In genomic region chr12:56645717-56646446, GRCh38 we compare ENCODE assay signal across 1 cellular context.
A peak's percentile ranks its signal among the peaks of the same experiment; 100 is the strongest.
TF ChIP-seq lines count a peak whose summit lies in the region.

TSS of gene ATP5F1B (minus strand) at chr12:56645984. CDS start at chr12:56645963, 21 bp downstream.

TF ChIP-seq in HepG2, 621 proteins besides CTCF, POLR2A, EP300 and RAD21 (continued from another document and continues in another):
- TF ChIP-seq, protein P1, sequence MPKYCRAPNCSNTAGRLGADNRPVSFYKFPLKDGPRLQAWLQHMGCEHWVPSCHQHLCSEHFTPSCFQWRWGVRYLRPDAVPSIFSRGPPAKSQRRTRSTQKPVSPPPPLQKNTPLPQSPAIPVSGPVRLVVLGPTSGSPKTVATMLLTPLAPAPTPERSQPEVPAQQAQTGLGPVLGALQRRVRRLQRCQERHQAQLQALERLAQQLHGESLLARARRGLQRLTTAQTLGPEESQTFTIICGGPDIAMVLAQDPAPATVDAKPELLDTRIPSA (CRISPR knock-in tag; IDR thresholded peaks at IDR 0.05; ENCODE audit: borderline replicate concordance), result no peak
- peak; percentile 19; the same call in 1 of the 2 replicates for TF ChIP-seq CAMTA2 (CRISPR knock-in tag; IDR thresholded peaks at IDR 0.05; ENCODE audit: borderline replicate concordance)
- no peak for TF ChIP-seq ZNF354B (CRISPR knock-in tag; IDR thresholded peaks at IDR 0.05)
- no peak for TF ChIP-seq RFX5 (IDR thresholded peaks at IDR 0.05; ENCODE audit: low read depth, low read length)
- no peak for TF ChIP-seq RELA (CRISPR knock-in tag; IDR thresholded peaks at IDR 0.05)
- peak; percentile 38; the same call in 1 of the 2 replicates for TF ChIP-seq HOXA3 (CRISPR knock-in tag; IDR thresholded peaks at IDR 0.05)
- 0 out of 2 replicates have a peak, but pooled peaks have one; percentile 22 for TF ChIP-seq MAZ (IDR thresholded peaks at IDR 0.05; ENCODE audit: borderline replicate concordance, low read depth, low read length)
- TF ChIP-seq MAZ (CRISPR knock-in tag; IDR thresholded peaks at IDR 0.05; ENCODE audit: low read depth), result peak; percentile 85
- peak; percentile 86 for TF ChIP-seq ZNF781 (CRISPR knock-in tag; IDR thresholded peaks at IDR 0.05; ENCODE audit: borderline replicate concordance, not compliant biosample characterization)
- no peak for TF ChIP-seq SMARCC2 (IDR thresholded peaks at IDR 0.05)
- TF ChIP-seq SMAD3 (CRISPR knock-in tag; IDR thresholded peaks at IDR 0.05), result no peak; the same call in none of the 2 replicates
- no peak for TF ChIP-seq PCBP1 (IDR thresholded peaks at IDR 0.05; ENCODE audit: borderline replicate concordance, low read depth, low read length)
- TF ChIP-seq ZNF263 (CRISPR knock-in tag; IDR thresholded peaks at IDR 0.05), result no peak
- 0 out of 2 replicates have a peak, but pooled peaks have one; percentile 38 for TF ChIP-seq ZNF589 (CRISPR knock-in tag; conservative IDR thresholded peaks at IDR 0.05)
- TF ChIP-seq NCOA2 (CRISPR knock-in tag; IDR thresholded peaks at IDR 0.05), result no peak
- TF ChIP-seq ZBTB20 (CRISPR knock-in tag; IDR thresholded peaks at IDR 0.05; ENCODE audit: borderline replicate concordance, low read depth), result no peak
- peak; percentile 72; the same call in 1 of the 2 replicates for TF ChIP-seq ZNF569 (CRISPR knock-in tag; IDR thresholded peaks at IDR 0.05; ENCODE audit: borderline replicate concordance)
- TF ChIP-seq ZNF143 (CRISPR knock-in tag; IDR thresholded peaks at IDR 0.05), result no peak; the same call in 1 of the 2 replicates
- no peak for TF ChIP-seq MBNL3 (CRISPR knock-in tag; conservative IDR thresholded peaks at IDR 0.05)
- no peak for TF ChIP-seq HNRNPH1 (optimal IDR thresholded peaks at IDR 0.05; ENCODE audit: low read depth, low read length)
- TF ChIP-seq CREB1 (IDR thresholded peaks at IDR 0.05), result peak; percentile 96
- TF ChIP-seq CREB1 (CRISPR knock-in tag; IDR thresholded peaks at IDR 0.05), result peak; percentile 96
- TF ChIP-seq ZNF564 (CRISPR knock-in tag; IDR thresholded peaks at IDR 0.05), result no peak
- TF ChIP-seq TBL1XR1 (IDR thresholded peaks at IDR 0.05; ENCODE audit: borderline replicate concordance, low read length, partially characterized antibody), result no peak
- peak; percentile 70; the same call in 1 of the 2 replicates for TF ChIP-seq ZNF619 (CRISPR knock-in tag; IDR thresholded peaks at IDR 0.05)
- no peak for TF ChIP-seq CREB3 (CRISPR knock-in tag; IDR thresholded peaks at IDR 0.05)
- TF ChIP-seq, protein P2, sequence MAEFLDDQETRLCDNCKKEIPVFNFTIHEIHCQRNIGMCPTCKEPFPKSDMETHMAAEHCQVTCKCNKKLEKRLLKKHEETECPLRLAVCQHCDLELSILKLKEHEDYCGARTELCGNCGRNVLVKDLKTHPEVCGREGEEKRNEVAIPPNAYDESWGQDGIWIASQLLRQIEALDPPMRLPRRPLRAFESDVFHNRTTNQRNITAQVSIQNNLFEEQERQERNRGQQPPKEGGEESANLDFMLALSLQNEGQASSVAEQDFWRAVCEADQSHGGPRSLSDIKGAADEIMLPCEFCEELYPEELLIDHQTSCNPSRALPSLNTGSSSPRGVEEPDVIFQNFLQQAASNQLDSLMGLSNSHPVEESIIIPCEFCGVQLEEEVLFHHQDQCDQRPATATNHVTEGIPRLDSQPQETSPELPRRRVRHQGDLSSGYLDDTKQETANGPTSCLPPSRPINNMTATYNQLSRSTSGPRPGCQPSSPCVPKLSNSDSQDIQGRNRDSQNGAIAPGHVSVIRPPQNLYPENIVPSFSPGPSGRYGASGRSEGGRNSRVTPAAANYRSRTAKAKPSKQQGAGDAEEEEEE (CRISPR knock-in tag; IDR thresholded peaks at IDR 0.05; ENCODE audit: borderline replicate concordance), result peak; percentile 56; the same call in 1 of the 2 replicates
- TF ChIP-seq HMG20A (CRISPR knock-in tag; IDR thresholded peaks at IDR 0.05; ENCODE audit: borderline replicate concordance), result no peak
- TF ChIP-seq ZNF274 (CRISPR knock-in tag; IDR thresholded peaks at IDR 0.05), result no peak; the same call in 1 of the 2 replicates
- TF ChIP-seq SAFB2 (CRISPR knock-in tag; IDR thresholded peaks at IDR 0.05; ENCODE audit: borderline replicate concordance, low read depth), result peak; percentile 91; the same call in 1 of the 2 replicates
- no peak for TF ChIP-seq CENPT (CRISPR knock-in tag; IDR thresholded peaks at IDR 0.05; ENCODE audit: low read depth)
- TF ChIP-seq ZNF850 (CRISPR knock-in tag; conservative IDR thresholded peaks at IDR 0.05), result no peak
- TF ChIP-seq ZNF841 (CRISPR knock-in tag; IDR thresholded peaks at IDR 0.05; ENCODE audit: borderline replicate concordance), result peak; percentile 53; the same call in 1 of the 2 replicates
- TF ChIP-seq HOXA7 (CRISPR knock-in tag; IDR thresholded peaks at IDR 0.05), result no peak
- no peak for TF ChIP-seq FOXJ3 (CRISPR knock-in tag; IDR thresholded peaks at IDR 0.05; ENCODE audit: borderline replicate concordance)
- TF ChIP-seq BORCS8-MEF2B (CRISPR knock-in tag; IDR thresholded peaks at IDR 0.05), result 0 out of 2 replicates have a peak, but pooled peaks have one; percentile 43
- TF ChIP-seq ZFP62 (CRISPR knock-in tag; IDR thresholded peaks at IDR 0.05), result no peak
- TF ChIP-seq ZNF543 (CRISPR knock-in tag; IDR thresholded peaks at IDR 0.05), result peak; percentile 80; the same call in 1 of the 2 replicates
- TF ChIP-seq CHD2 (IDR thresholded peaks at IDR 0.05; ENCODE audit: low read depth, low read length), result peak; percentile 69; the same call in 1 of the 2 replicates
- no peak for TF ChIP-seq NR2F6 (IDR thresholded peaks at IDR 0.05)
- TF ChIP-seq NR2F6 (CRISPR knock-in tag; IDR thresholded peaks at IDR 0.05), result peak; percentile 26; the same call in 1 of the 2 replicates
- peak; percentile 76 for TF ChIP-seq UBTF (CRISPR knock-in tag; IDR thresholded peaks at IDR 0.05)
- peak; percentile 64 for TF ChIP-seq GABPA (IDR thresholded peaks at IDR 0.05; ENCODE audit: low read depth, low read length)
- TF ChIP-seq GABPA (CRISPR knock-in tag; IDR thresholded peaks at IDR 0.05; ENCODE audit: low read depth), result peak; percentile 95
- peak; percentile 95 for TF ChIP-seq YEATS4 (CRISPR knock-in tag; IDR thresholded peaks at IDR 0.05; ENCODE audit: borderline replicate concordance)
- peak; percentile 80 for TF ChIP-seq KMT2B (CRISPR knock-in tag; IDR thresholded peaks at IDR 0.05)
- TF ChIP-seq ZBTB42 (CRISPR knock-in tag; IDR thresholded peaks at IDR 0.05), result no peak
- TF ChIP-seq, protein P3, sequence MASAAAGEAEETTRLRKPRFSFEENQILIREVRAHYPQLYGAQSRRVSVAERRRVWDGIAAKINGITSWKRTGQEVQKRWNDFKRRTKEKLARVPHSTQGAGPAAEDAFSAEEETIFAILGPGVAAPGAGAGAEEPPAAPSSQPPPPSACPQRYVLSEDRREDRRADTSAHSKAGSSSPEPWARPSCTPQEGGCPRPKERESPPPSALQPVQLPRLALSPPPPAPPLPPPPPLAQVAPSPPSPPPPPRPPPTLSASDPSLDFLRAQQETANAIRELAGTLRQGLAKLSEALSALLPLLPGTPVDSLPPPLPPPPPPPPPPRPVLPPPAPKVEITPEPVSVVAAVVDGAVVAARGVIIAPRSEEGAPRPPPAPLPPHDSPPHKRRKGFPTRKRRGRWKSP (CRISPR knock-in tag; IDR thresholded peaks at IDR 0.05), result no peak
- no peak for TF ChIP-seq PAF1 (CRISPR knock-in tag; IDR thresholded peaks at IDR 0.05)
- peak; percentile 86; the same call in 1 of the 2 replicates for TF ChIP-seq ZBTB4 (CRISPR knock-in tag; IDR thresholded peaks at IDR 0.05; ENCODE audit: borderline replicate concordance)
- TF ChIP-seq GATA4 (IDR thresholded peaks at IDR 0.05; ENCODE audit: borderline replicate concordance, low read depth), result peak; percentile 70
- no peak for TF ChIP-seq ZSCAN30 (CRISPR knock-in tag; IDR thresholded peaks at IDR 0.05)
- no peak for TF ChIP-seq MED8 (CRISPR knock-in tag; IDR thresholded peaks at IDR 0.05; ENCODE audit: insufficient replicate concordance)
- peak; percentile 76 for TF ChIP-seq SALL1 (CRISPR knock-in tag; IDR thresholded peaks at IDR 0.05)
- peak; percentile 84 for TF ChIP-seq ZNF563 (CRISPR knock-in tag; IDR thresholded peaks at IDR 0.05)
- no peak for TF ChIP-seq SMARCE1 (IDR thresholded peaks at IDR 0.05; ENCODE audit: borderline replicate concordance)
- TF ChIP-seq ATF1 (CRISPR knock-in tag; IDR thresholded peaks at IDR 0.05), result peak; percentile 94
- TF ChIP-seq FOXA1 (IDR thresholded peaks at IDR 0.05), result no peak
- TF ChIP-seq FOXA1 (CRISPR knock-in tag; IDR thresholded peaks at IDR 0.05), result no peak
- TF ChIP-seq HMGA1 (CRISPR knock-in tag; conservative IDR thresholded peaks at IDR 0.05), result no peak
- no peak for TF ChIP-seq ZNF256 (CRISPR knock-in tag; conservative IDR thresholded peaks at IDR 0.05)
- TF ChIP-seq ZNF788 (CRISPR knock-in tag; IDR thresholded peaks at IDR 0.05; ENCODE audit: borderline replicate concordance), result peak; percentile 78; the same call in 1 of the 2 replicates
- no peak for TF ChIP-seq ZNF414 (CRISPR knock-in tag; IDR thresholded peaks at IDR 0.05)
- TF ChIP-seq ZNF510 (CRISPR knock-in tag; IDR thresholded peaks at IDR 0.05; ENCODE audit: low read depth), result no peak
- no peak for TF ChIP-seq ZBTB7B (CRISPR knock-in tag; IDR thresholded peaks at IDR 0.05)
- 0 out of 2 replicates have a peak, but pooled peaks have one; percentile 70 for TF ChIP-seq ZNF224 (CRISPR knock-in tag; IDR thresholded peaks at IDR 0.05)
- TF ChIP-seq FOXO1 (CRISPR knock-in tag; IDR thresholded peaks at IDR 0.05), result peak; percentile 21
